In genomic region chr7:2698581-2699288, GRCh38 we compare ENCODE assay signal across 9 cellular contexts. TPM values are rescaled to one million over a fixed set of nuclear protein-coding genes. Genes with fewer than 3 reads are reported as not detected.
DNase-seq lines count a peak whose midpoint lies in the region; ATAC-seq and TF ChIP-seq lines count a peak whose summit lies in the region.
"Had no signal": no experiment of that assay in that cellular context is flagged by ENCODE, and none has a peak within 500 bp of the region (broad histone marks: within the 10 kb centered on the region; RNA-seq: fewer than 3 reads in every experiment).

No MANE protein-coding gene starts in this region.

- H3K27me3 Mint-ChIP-seq in CD4-positive, alpha-beta T cell, result no peaks in the 10 kb centered on the region
- peaks cover 4 to 33% (median 16%) of the 10 kb centered on the region in 3 donors for H3K27me3 Mint-ChIP-seq in naive B cell

- no peaks in the 10 kb centered on the region for H3K27me3 ChIP-seq in CD4-positive, alpha-beta T cell (ENCODE audit: control insufficient read depth, insufficient read depth, low read length)

- peak; percentile 93 for ATAC-seq in CD4-positive, alpha-beta T cell (ENCODE audit: poor library complexity)
- ATAC-seq in GM19452 (IDR thresholded peaks at IDR 0.05; ENCODE audit: unreplicated experiment) (peak; percentile 97), HG03469 (IDR thresholded peaks at IDR 0.05; ENCODE audit: unreplicated experiment) (peak; percentile 84), naive B cell (ENCODE audit: low read depth in 2 of 2) (peak; percentile 85 to 86)
- ATAC-seq in activated CD4-positive, CD25-positive, alpha-beta regulatory T cell treated with anti-CD3 and anti-CD28 coated beads, Interleukin-2, amount 50 U/mL, for 24 hours, result peak; percentile 91 to 93

- TF ChIP-seq CTCF in CD4-positive, alpha-beta T cell (IDR thresholded peaks at IDR 0.05), result no peak

- peak overlapping the region; percentile 77 for H3K4me3 Mint-ChIP-seq in CD4-positive, alpha-beta T cell
- peak overlapping the region in 7 of 8 donors; percentile 10 to 91 (median 57) for H3K4me3 Mint-ChIP-seq in naive B cell

- CTCF ChIA-PET in CD4-positive, alpha-beta T cell (lab: Charles Lee), result interaction anchor here (0.7 to 1.7 kb wide), 2 partner anchors 11 to 20 kb away, joined by 3 to 19 read pairs; no protein-coding TSS in a partner anchor

- no peaks in the 10 kb centered on the region for H3K9me3 ChIP-seq in CD4-positive, alpha-beta T cell (ENCODE audit: control insufficient read depth, low read length)

- no peaks in the 10 kb centered on the region for H3K9me3 Mint-ChIP-seq in CD4-positive, alpha-beta T cell
- H3K9me3 Mint-ChIP-seq in naive B cell, result no peaks in the 10 kb centered on the region

- no peak overlapping the region for H3K27ac ChIP-seq in CD4-positive, alpha-beta T cell (ENCODE audit: low read depth, low read length)

- peak overlapping the region; percentile 63 for H3K27ac Mint-ChIP-seq in CD4-positive, alpha-beta T cell
- H3K27ac Mint-ChIP-seq in naive B cell, result peak overlapping the region in 3 of 6 donors; percentile 17 to 88 (median 84)

- intact Hi-C loops in CD4-positive, alpha-beta T cell (cut with DNase I, micrococcal nuclease), result no loop called here

- H3K4me1 Mint-ChIP-seq in CD4-positive, alpha-beta T cell (ENCODE audit: low read depth), result peaks cover 22% of the 10 kb centered on the region
- peaks cover 15 to 18% (median 18%) of the 10 kb centered on the region in 3 donors for H3K4me1 Mint-ChIP-seq in naive B cell

- DNase-seq in CD4-positive, alpha-beta T cell, result peak; percentile 36 to 72 (median 60)
- peak; percentile 57 for DNase-seq in naive B cell
- DNase-seq in HUDEP-2 (lab: John Stamatoyannopoulos, UW; ENCODE audit: unreplicated experiment in 76 of 76), result no peak
- no peak for DNase-seq in COR-L47 (lab: John Stamatoyannopoulos, UW)
- DNase-seq in hepatic stellate cell (ENCODE audit: low spot score), result no peak

- no peaks in the 10 kb centered on the region for H3K36me3 Mint-ChIP-seq in CD4-positive, alpha-beta T cell (ENCODE audit: low read depth)
- H3K36me3 Mint-ChIP-seq in naive B cell, result no peaks in the 10 kb centered on the region

- POLR2A ChIA-PET in CD4-positive, alpha-beta T cell (lab: Charles Lee), result interaction anchor here (1.0 to 3.3 kb wide), 6 partner anchors 12 to 28 kb away, joined by 4 to 29 read pairs (median 6); no protein-coding TSS in a partner anchor

RNA-seq across cellular contexts. Expression of gene AMZ1, which starts 10.7 kb away (rescaled TPM):
- total RNA-seq in CD4-positive, alpha-beta T cell, result under 1 TPM; 0.25 to 0.36 TPM
- 1 to 10 TPM in 5 of 6 donors, not detected in 1; 1.4 to 3.3 (median 2.7) TPM for polyA plus RNA-seq in naive B cell (ENCODE audit: low read depth in 6 of 6)
- polyA plus RNA-seq: neural cell had no signal

Comparison
In these comparisons a context has a peak if more than half of its experiments do, and no peak if none do; other contexts are left out.
1. DNase-seq: peak in CD4-positive, alpha-beta T cell (10 of 10) and naive B cell (single experiment); none in HUDEP-2 (0 of 76), COR-L47 (single experiment) and hepatic stellate cell (single experiment).
2. Peak in every context shown above with its lines, with median percentiles within 50 percentile points of each other: ATAC-seq.